9 cellular contexts compared by ENCODE assay signal in the genomic region with DNA sequence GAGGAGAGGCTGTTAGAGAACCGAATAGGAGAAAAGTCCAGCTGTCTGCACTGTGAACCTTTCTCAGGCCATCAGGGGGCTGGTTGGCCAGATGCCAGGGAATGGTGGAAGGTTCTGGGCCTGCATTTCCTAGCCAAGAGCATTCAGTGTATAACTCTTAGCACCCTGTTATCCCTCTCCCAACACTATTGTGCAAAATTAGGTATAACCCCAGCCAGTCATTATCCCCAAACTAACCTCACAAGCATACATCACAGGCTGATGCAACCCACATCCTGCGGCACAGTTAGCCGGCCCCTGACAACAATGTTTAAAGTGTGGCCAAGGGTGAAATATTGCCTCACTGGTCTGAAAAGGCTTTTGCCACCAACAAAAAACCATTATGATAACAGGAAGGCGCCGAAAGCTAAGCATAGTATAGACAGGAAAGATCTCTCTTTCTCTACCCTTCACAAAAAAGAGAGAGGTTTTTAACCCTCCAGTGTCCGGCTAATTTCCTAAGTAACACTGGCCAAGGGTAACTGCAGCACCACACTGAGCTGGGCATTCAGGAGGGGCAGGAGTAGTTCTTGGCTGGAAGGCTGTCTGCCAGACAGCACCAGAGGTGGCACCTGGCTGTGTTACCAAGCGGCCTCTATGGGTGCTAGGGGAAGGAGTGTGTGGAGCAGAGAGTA.
DNase-seq lines count a peak whose midpoint lies in the region; ATAC-seq and TF ChIP-seq lines count a peak whose summit lies in the region.
"Had no signal": no experiment of that assay in that cellular context is flagged by ENCODE, and none has a peak within 500 bp of the region (broad histone marks: within the 10 kb centered on the region; RNA-seq: fewer than 3 reads in every experiment).

No MANE protein-coding gene starts in this region.

- H3K4me3 Mint-ChIP-seq in MCF 10A (ENCODE audit: unreplicated experiment) (no peak overlapping the region), WTC11 (no peak overlapping the region)

- 72% methylated on average over 7 of the region's 7 CpGs for WGBS in mammary epithelial cell (ENCODE audit: low coverage, missing lambda C conversion rate)

- H3K27me3 ChIP-seq in mammary epithelial cell (ENCODE audit: insufficient read depth, low read length) (no peaks in the 10 kb centered on the region), upper lobe of right lung (no peaks in the 10 kb centered on the region)

- H3K9me3 Mint-ChIP-seq in MCF 10A (ENCODE audit: unreplicated experiment): no peaks in the 10 kb centered on the region
- peaks cover 15% of the 10 kb centered on the region for H3K9me3 Mint-ChIP-seq in WTC11

- H4K20me1 ChIP-seq in mammary epithelial cell (ENCODE audit: insufficient read depth, low read length): no peaks in the 10 kb centered on the region

- H3K27ac ChIP-seq in mammary epithelial cell (ENCODE audit: insufficient read depth, low read depth, low read length) (no peak overlapping the region), upper lobe of right lung (peak overlapping the region; percentile 66)
- H3K27ac ChIP-seq: thoracic aorta had no signal

- DNase-seq in MCF 10A (ENCODE audit: unreplicated experiment) (peak; percentile 90), mammary epithelial cell (no peak), WTC11 (ENCODE audit: low spot score) (no peak), Right ventricle myocardium superior (peak; percentile 48), upper lobe of right lung (no peak), NCI-H2171 (lab: John Stamatoyannopoulos, UW) (no peak)

- no peak overlapping the region for H3K4me2 ChIP-seq in mammary epithelial cell (ENCODE audit: insufficient read depth, low read depth, low read length)

- BruUV-seq in MCF 10A (replicated peaks; lab: Mats Ljungman, UMichigan): no TSS peak
- BruUV-seq in mammary epithelial cell (replicated peaks; lab: Mats Ljungman, UMichigan): no TSS peak

- dilution Hi-C loops in mammary epithelial cell (cut with HindIII; ENCODE audit: low sequenced_read_pairs): no loop called here

- CTCF ChIA-PET in MCF 10A (lab: Yijun Ruan, JAX) (interaction anchor here (0.7 to 1.8 kb wide), 6 partner anchors 8 to 130 kb away, joined by 3 to 7 read pairs (median 4); no protein-coding TSS in a partner anchor), mammary epithelial cell (lab: Charles Lee; ENCODE audit: low non-redundant PET) (no interaction called here), WTC11 (lab: Charles Lee) (interaction anchor here (1.0 to 1.4 kb wide), 2 partner anchors 55 to 62 kb away, joined by 4 to 5 read pairs; no protein-coding TSS in a partner anchor)

- peaks cover 9% of the 10 kb centered on the region for H3K36me3 ChIP-seq in mammary epithelial cell (ENCODE audit: insufficient read depth, low read length)
- no peaks in the 10 kb centered on the region for H3K36me3 ChIP-seq in upper lobe of right lung
- H3K36me3 ChIP-seq: thoracic aorta had no signal

- no peak overlapping the region for H3K9ac ChIP-seq in mammary epithelial cell (ENCODE audit: insufficient read depth, low read length)

- H3K4me1 ChIP-seq in mammary epithelial cell (ENCODE audit: insufficient read depth, low read length) (peaks cover 38% of the 10 kb centered on the region), upper lobe of right lung (peaks cover 30% of the 10 kb centered on the region)

- TF ChIP-seq CTCF in MCF 10A (IDR thresholded peaks at IDR 0.05; ENCODE audit: unreplicated experiment) (no peak), mammary epithelial cell (conservative IDR thresholded peaks at IDR 0.05 in 1 of 2, IDR thresholded peaks at IDR 0.05 in 1 of 2; ENCODE audit: extremely low read depth in 1 of 2, insufficient read depth in 1 of 2, low read depth in 1 of 2, low read length in 2 of 2) (no peak), WTC11 (IDR thresholded peaks at IDR 0.05) (no peak), upper lobe of right lung (IDR thresholded peaks at IDR 0.05) (no peak)

- H3K79me2 ChIP-seq in mammary epithelial cell (ENCODE audit: insufficient read depth, low read length): peaks cover 84% of the 10 kb centered on the region

- H3K27me3 Mint-ChIP-seq in MCF 10A (ENCODE audit: insufficient read depth, unreplicated experiment) (no peaks in the 10 kb centered on the region), WTC11 (ENCODE audit: low read depth) (no peaks in the 10 kb centered on the region)

- POLR2A ChIA-PET in MCF 10A (lab: Yijun Ruan, JAX): interaction anchor here (1.0 to 9.3 kb wide), 2 partner anchors 13 to 22 kb away, joined by 4 to 113 read pairs; no protein-coding TSS in a partner anchor
- POLR2A ChIA-PET in WTC11 (lab: Charles Lee): no interaction called here

- H3K27ac Mint-ChIP-seq in MCF 10A (ENCODE audit: low read depth, unreplicated experiment): peak overlapping the region; percentile 78
- no peak overlapping the region for H3K27ac Mint-ChIP-seq in WTC11

- H3K9me3 ChIP-seq in mammary epithelial cell (replicated peaks; ENCODE audit: insufficient read depth, low read length) (no peaks in the 10 kb centered on the region), upper lobe of right lung (no peaks in the 10 kb centered on the region)
- H3K9me3 ChIP-seq: thoracic aorta had no signal

- H2AFZ ChIP-seq in mammary epithelial cell (ENCODE audit: low read depth, low read length): no peak overlapping the region

- H3K4me1 Mint-ChIP-seq in MCF 10A (ENCODE audit: insufficient read depth, unreplicated experiment) (peaks cover 88% of the 10 kb centered on the region), WTC11 (no peaks in the 10 kb centered on the region)

- in situ Hi-C loops in mammary epithelial cell (cut with MboI; ENCODE audit: low sequenced_read_pairs in 2 of 2): no loop called here

- peaks cover 39% of the 10 kb centered on the region for H3K36me3 Mint-ChIP-seq in MCF 10A (ENCODE audit: insufficient read depth, unreplicated experiment)
- no peaks in the 10 kb centered on the region for H3K36me3 Mint-ChIP-seq in WTC11

- H3K4me3 ChIP-seq in mammary epithelial cell (replicated peaks in 1 of 3; ENCODE audit: insufficient read depth in 1 of 3, low read depth in 2 of 3, low read length in 3 of 3) (no peak overlapping the region), upper lobe of right lung (no peak overlapping the region)
- H3K4me3 ChIP-seq: thoracic aorta had no signal

- ATAC-seq in WTC11 (no peak), Right ventricle myocardium superior (ENCODE audit: poor library complexity) (peak; percentile 62), upper lobe of right lung (peak; percentile 79), HG03571 (IDR thresholded peaks at IDR 0.05; ENCODE audit: unreplicated experiment) (no peak), HG03520 (IDR thresholded peaks at IDR 0.05; ENCODE audit: unreplicated experiment) (no peak)

- intact Hi-C loops in MCF 10A (cut with micrococcal nuclease) (loop anchor here (10.0 kb wide), 1 partner anchor 56 kb away; no protein-coding TSS in a partner anchor), mammary epithelial cell (cut with micrococcal nuclease) (no loop called here), Right ventricle myocardium superior (cut with DNase I) (no loop called here), upper lobe of right lung (cut with DNase I) (no loop called here)

TF ChIP-seq in WTC11, 78 proteins besides CTCF, POLR2A, EP300 and RAD21:
- TF ChIP-seq GRHL2 (CRISPR knock-in tag; IDR thresholded peaks at IDR 0.05; ENCODE audit: insufficient replicate concordance, severe bottlenecking): no peak
- TF ChIP-seq, protein P1, sequence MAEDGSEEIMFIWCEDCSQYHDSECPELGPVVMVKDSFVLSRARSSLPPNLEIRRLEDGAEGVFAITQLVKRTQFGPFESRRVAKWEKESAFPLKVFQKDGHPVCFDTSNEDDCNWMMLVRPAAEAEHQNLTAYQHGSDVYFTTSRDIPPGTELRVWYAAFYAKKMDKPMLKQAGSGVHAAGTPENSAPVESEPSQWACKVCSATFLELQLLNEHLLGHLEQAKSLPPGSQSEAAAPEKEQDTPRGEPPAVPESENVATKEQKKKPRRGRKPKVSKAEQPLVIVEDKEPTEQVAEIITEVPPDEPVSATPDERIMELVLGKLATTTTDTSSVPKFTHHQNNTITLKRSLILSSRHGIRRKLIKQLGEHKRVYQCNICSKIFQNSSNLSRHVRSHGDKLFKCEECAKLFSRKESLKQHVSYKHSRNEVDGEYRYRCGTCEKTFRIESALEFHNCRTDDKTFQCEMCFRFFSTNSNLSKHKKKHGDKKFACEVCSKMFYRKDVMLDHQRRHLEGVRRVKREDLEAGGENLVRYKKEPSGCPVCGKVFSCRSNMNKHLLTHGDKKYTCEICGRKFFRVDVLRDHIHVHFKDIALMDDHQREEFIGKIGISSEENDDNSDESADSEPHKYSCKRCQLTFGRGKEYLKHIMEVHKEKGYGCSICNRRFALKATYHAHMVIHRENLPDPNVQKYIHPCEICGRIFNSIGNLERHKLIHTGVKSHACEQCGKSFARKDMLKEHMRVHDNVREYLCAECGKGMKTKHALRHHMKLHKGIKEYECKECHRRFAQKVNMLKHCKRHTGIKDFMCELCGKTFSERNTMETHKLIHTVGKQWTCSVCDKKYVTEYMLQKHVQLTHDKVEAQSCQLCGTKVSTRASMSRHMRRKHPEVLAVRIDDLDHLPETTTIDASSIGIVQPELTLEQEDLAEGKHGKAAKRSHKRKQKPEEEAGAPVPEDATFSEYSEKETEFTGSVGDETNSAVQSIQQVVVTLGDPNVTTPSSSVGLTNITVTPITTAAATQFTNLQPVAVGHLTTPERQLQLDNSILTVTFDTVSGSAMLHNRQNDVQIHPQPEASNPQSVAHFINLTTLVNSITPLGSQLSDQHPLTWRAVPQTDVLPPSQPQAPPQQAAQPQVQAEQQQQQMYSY (CRISPR knock-in tag; IDR thresholded peaks at IDR 0.05): no peak
- TF ChIP-seq, protein P2, sequence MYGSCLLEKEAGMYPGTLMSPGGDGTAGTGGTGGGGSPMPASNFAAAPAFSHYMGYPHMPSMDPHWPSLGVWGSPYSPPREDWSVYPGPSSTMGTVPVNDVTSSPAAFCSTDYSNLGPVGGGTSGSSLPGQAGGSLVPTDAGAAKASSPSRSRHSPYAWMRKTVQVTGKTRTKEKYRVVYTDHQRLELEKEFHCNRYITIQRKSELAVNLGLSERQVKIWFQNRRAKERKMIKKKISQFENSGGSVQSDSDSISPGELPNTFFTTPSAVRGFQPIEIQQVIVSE (CRISPR knock-in tag; IDR thresholded peaks at IDR 0.05; ENCODE audit: borderline replicate concordance): no peak
- peak; percentile 99 for TF ChIP-seq GABPB1 (CRISPR knock-in tag; IDR thresholded peaks at IDR 0.05)

Comparison
In these comparisons a context has a peak if more than half of its experiments do, and no peak if none do; other contexts are left out.
1. DNase-seq: peak in MCF 10A (single experiment) and Right ventricle myocardium superior (single experiment); none in mammary epithelial cell (single experiment), WTC11 (single experiment), upper lobe of right lung (single experiment) and NCI-H2171 (single experiment).
2. ATAC-seq: peak in Right ventricle myocardium superior (single experiment) and upper lobe of right lung (single experiment); none in WTC11 (single experiment), HG03571 (single experiment) and HG03520 (single experiment).